In the genomic region with DNA sequence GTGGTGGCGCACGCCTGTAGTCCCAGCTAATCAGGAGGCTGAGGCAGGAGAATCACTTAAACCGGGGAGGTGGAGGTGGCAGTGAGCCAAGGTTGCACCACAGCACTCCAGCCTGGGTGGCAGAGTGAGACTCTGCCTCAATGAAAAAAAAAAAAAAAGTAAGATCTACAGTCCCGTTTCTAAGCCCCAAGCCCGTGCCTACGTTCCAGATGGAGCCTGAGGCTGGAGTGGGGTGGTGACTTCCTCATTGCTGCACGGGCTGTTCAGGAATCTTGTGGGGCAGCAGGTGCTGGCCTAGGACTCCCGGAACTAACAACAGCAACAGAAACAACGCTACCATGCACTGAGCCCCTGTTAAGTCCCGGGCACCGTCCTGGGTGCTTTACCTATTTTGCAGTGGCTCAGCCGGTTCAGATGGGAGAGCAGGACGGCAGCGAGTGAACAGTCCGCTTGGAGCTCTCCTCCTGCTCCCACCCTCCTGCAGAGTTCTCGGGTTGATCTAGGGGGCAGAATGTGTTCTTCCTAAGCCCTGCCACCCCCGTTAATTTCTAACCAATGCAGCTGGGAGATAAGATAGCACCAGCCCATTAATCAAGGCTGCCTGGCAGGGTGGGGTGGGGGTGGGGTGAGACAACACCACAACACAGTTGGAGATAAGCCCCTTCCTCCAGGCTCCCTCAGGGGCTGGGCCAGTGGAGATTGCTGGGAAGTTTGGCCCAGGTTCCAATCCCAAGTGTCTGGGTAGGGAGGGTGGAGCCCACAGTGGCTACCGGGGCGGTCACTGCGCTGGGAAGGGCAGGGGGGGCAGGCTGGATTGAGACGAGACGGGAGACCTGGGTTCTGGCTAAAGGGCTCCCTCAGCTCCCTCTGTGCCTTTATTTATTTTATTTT, we compare ENCODE assay signal across 15 cellular contexts. TPM values are rescaled to one million over a fixed set of nuclear protein-coding genes. Genes with fewer than 3 reads are reported as not detected.
DNase-seq lines count a peak whose midpoint lies in the region; ATAC-seq, FAIRE-seq and TF ChIP-seq lines count a peak whose summit lies in the region.
"Had no signal": no experiment of that assay in that cellular context is flagged by ENCODE, and none has a peak within 500 bp of the region (broad histone marks: within the 10 kb centered on the region; RNA-seq: fewer than 3 reads in every experiment).

No MANE protein-coding gene starts in this region.

- H4K20me1 ChIP-seq in endothelial cell of umbilical vein (replicated peaks; ENCODE audit: control insufficient read depth, extremely low read depth, insufficient read depth, low read length): no peaks in the 10 kb centered on the region

- H3K27ac Mint-ChIP-seq in type B pancreatic cell: peak overlapping the region; percentile 77

- no peak overlapping the region for H3K4me2 ChIP-seq in endothelial cell of umbilical vein (ENCODE audit: insufficient read depth, low read length)

- peak; percentile 31 for FAIRE-seq in endothelial cell of umbilical vein (lab: Jason Lieb, UNC)
- FAIRE-seq: A204.1 had no signal

- CTCF ChIA-PET in endothelial cell of umbilical vein (lab: Charles Lee): interaction anchor here (1.1 to 1.9 kb wide), 3 partner anchors 17 to 253 kb away, joined by 3 to 8 read pairs (median 5); no protein-coding TSS in a partner anchor

- intact Hi-C loops in endothelial cell of umbilical vein (cut with micrococcal nuclease): no loop called here
- intact Hi-C loops in right lobe of liver (cut with DNase I): no loop called here

- 9% methylated on average over 6 of the region's 22 CpGs for WGBS in right lobe of liver (ENCODE audit: insufficient coverage, low coverage, low lambda C conversion rate, missing lambda C conversion rate)

- BruUV-seq in endothelial cell of umbilical vein (replicated peaks; lab: Mats Ljungman, UMichigan): no TSS peak

- H3K9me1 ChIP-seq in endothelial cell of umbilical vein (replicated peaks; ENCODE audit: control insufficient read depth, extremely low read depth, insufficient read depth, low read length): no peaks in the 10 kb centered on the region

- H3K4me3 ChIP-seq in endothelial cell of umbilical vein (replicated peaks in 1 of 3; ENCODE audit: insufficient read depth in 1 of 3, low read depth in 1 of 3, low read length in 3 of 3) (no peak overlapping the region), right lobe of liver (no peak overlapping the region)
- H3K4me3 ChIP-seq: vagina had no signal

- H2AFZ ChIP-seq in endothelial cell of umbilical vein (ENCODE audit: low read depth, low read length): no peak overlapping the region

- POLR2A ChIA-PET in endothelial cell of umbilical vein (lab: Charles Lee): no interaction called here

- H3K36me3 Mint-ChIP-seq in type B pancreatic cell: no peaks in the 10 kb centered on the region

- H3K4me1 ChIP-seq in endothelial cell of umbilical vein (ENCODE audit: control insufficient read depth, extremely low read depth, insufficient read depth, low read length) (no peaks in the 10 kb centered on the region), right lobe of liver (no peaks in the 10 kb centered on the region)

- H3K9me3 Mint-ChIP-seq in type B pancreatic cell: no peaks in the 10 kb centered on the region

- DNase-seq in NCI-H2227 treated with DMSO at 0.1 percent for 48 hours (lab: John Stamatoyannopoulos, UW) (peak; percentile 11), NCI-H2227 (lab: John Stamatoyannopoulos, UW; ENCODE audit: unreplicated experiment) (no peak), endothelial cell of umbilical vein (ENCODE audit: low read depth, low spot score) (no peak), right lobe of liver (peak in 2 of 3 donors; percentile 40 to 58), type B pancreatic cell (ENCODE audit: extremely low spot score, unreplicated experiment) (no peak), Kasumi-1 (lab: John Stamatoyannopoulos, UW) (no peak), DMS79 (lab: John Stamatoyannopoulos, UW) (no peak)
- DNase-seq in activated naive CD4-positive, alpha-beta T cell (lab: John Stamatoyannopoulos, UW): no peak
- DNase-seq: NCI-H446 had no signal

- ATAC-seq in right lobe of liver: peak; percentile 49 to 66 (median 61)

- H3K79me2 ChIP-seq in endothelial cell of umbilical vein (ENCODE audit: control insufficient read depth, insufficient read depth, low read length): no peaks in the 10 kb centered on the region

- TF ChIP-seq CTCF in endothelial cell of umbilical vein (IDR thresholded peaks at IDR 0.05; ENCODE audit: extremely low read depth in 1 of 2, insufficient read depth in 1 of 2, low read depth in 1 of 2, low read length in 2 of 2): no peak
- TF ChIP-seq CTCF in right lobe of liver (IDR thresholded peaks at IDR 0.05): no peak
- TF ChIP-seq CTCF in type B pancreatic cell (conservative IDR thresholded peaks at IDR 0.05): no peak

- dilution Hi-C loops in endothelial cell of umbilical vein (cut with MboI; ENCODE audit: extremely low pct_ligation_motif_present, low sequenced_read_pairs): no loop called here

- H3K9me3 ChIP-seq in endothelial cell of umbilical vein (replicated peaks; ENCODE audit: control insufficient read depth, insufficient read depth, low read length) (no peaks in the 10 kb centered on the region), right lobe of liver (no peaks in the 10 kb centered on the region)
- H3K9me3 ChIP-seq: vagina had no signal

- peaks cover 40% of the 10 kb centered on the region for H3K27me3 Mint-ChIP-seq in type B pancreatic cell

- TF ChIP-seq POLR2A in endothelial cell of umbilical vein (IDR thresholded peaks at IDR 0.05; ENCODE audit: low read depth, low read length): no peak
- no peak for TF ChIP-seq POLR2A in right lobe of liver (IDR thresholded peaks at IDR 0.05)

- peaks cover 3 to 6% of the 10 kb centered on the region in 2 experiments for H3K27me3 ChIP-seq in endothelial cell of umbilical vein (ENCODE audit: control insufficient read depth in 2 of 2, insufficient read depth in 2 of 2, low read length in 2 of 2)
- no peaks in the 10 kb centered on the region for H3K27me3 ChIP-seq in right lobe of liver
- H3K27me3 ChIP-seq: vagina had no signal

- H3K4me1 Mint-ChIP-seq in type B pancreatic cell (ENCODE audit: unreplicated experiment): peaks cover 4% of the 10 kb centered on the region

- no peak overlapping the region for H3K27ac ChIP-seq in endothelial cell of umbilical vein (ENCODE audit: insufficient read depth, low read depth, low read length)
- H3K27ac ChIP-seq in right lobe of liver: no peak overlapping the region
- H3K27ac ChIP-seq: epithelial cell of prostate, vagina had no signal

- no peak overlapping the region for H3K9ac ChIP-seq in endothelial cell of umbilical vein (replicated peaks; ENCODE audit: extremely low read depth, insufficient read depth, low read length)

- H3K36me3 ChIP-seq in endothelial cell of umbilical vein (ENCODE audit: control insufficient read depth in 2 of 2, extremely low read depth in 1 of 2, insufficient read depth in 2 of 2, low read length in 2 of 2) (no peaks in the 10 kb centered on the region), right lobe of liver (no peaks in the 10 kb centered on the region)
- H3K36me3 ChIP-seq: vagina had no signal

- peak overlapping the region; percentile 77 for H3K4me3 Mint-ChIP-seq in type B pancreatic cell

TF ChIP-seq in endothelial cell of umbilical vein, 7 proteins besides CTCF, POLR2A, EP300 and RAD21:
- no peak for TF ChIP-seq EZH2 (IDR thresholded peaks at IDR 0.05; ENCODE audit: borderline replicate concordance, low read depth, low read length, severe bottlenecking)
- no peak for TF ChIP-seq POLR2AphosphoS5 (IDR thresholded peaks at IDR 0.05; ENCODE audit: insufficient read depth, low read depth, low read length)
- no peak for TF ChIP-seq GATA2 (IDR thresholded peaks at IDR 0.05; ENCODE audit: insufficient read depth, insufficient read length, low read depth, low read length)
- no peak for TF ChIP-seq JUN (IDR thresholded peaks at IDR 0.05; ENCODE audit: borderline replicate concordance, insufficient read depth, insufficient read length, low read depth)
- TF ChIP-seq, protein P1, sequence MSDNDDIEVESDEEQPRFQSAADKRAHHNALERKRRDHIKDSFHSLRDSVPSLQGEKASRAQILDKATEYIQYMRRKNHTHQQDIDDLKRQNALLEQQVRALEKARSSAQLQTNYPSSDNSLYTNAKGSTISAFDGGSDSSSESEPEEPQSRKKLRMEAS (IDR thresholded peaks at IDR 0.05; ENCODE audit: insufficient read depth, insufficient read length): no peak
- TF ChIP-seq FOS (IDR thresholded peaks at IDR 0.05; ENCODE audit: borderline replicate concordance, insufficient read depth, low read length): no peak
- TF ChIP-seq MYC (IDR thresholded peaks at IDR 0.05; ENCODE audit: low read depth, low read length): no peak

RNA-seq across cellular contexts. Expression of gene SFRP5, which starts 17.0 kb away (rescaled TPM):
- not detected in 2 replicates for total RNA-seq in endothelial cell of umbilical vein
- polyA plus RNA-seq in endothelial cell of umbilical vein: not detected in 2 replicates
- polyA plus RNA-seq in endothelial cell of umbilical vein (2011; cell fraction: cytosol; rRNA removed): not detected in 2 replicates
- polyA plus RNA-seq in endothelial cell of umbilical vein (2011; cell fraction: nucleus; rRNA removed): not detected in 2 replicates
- polyA plus RNA-seq in endothelial cell of umbilical vein (2012): not detected in 2 replicates
- polyA minus RNA-seq in endothelial cell of umbilical vein: not detected in 2 replicates
- not detected for polyA minus RNA-seq in endothelial cell of umbilical vein (2011; cell fraction: cytosol; rRNA and poly(A)+ RNA removed)
- polyA minus RNA-seq in endothelial cell of umbilical vein (2011; cell fraction: nucleus; rRNA and poly(A)+ RNA removed): not detected in 2 replicates
- total RNA-seq in right lobe of liver: 1 to 10 TPM; 1.6 to 6.6 (median 4.5) TPM
- 5.7 and 9.6 TPM in 2 replicates for total RNA-seq in type B pancreatic cell (ENCODE audit: low replicate concordance)
- total RNA-seq: G401, kidney epithelial cell, pulmonary artery endothelial cell had no signal

RNA-seq across cellular contexts. Expression of gene ZFYVE27, which starts 51.9 kb away (rescaled TPM):
- total RNA-seq in endothelial cell of umbilical vein (23.7 and 24.2 TPM in 2 replicates), right lobe of liver (10 to 100 TPM in 5 of 6 experiments, 1 to 10 TPM in 1; 9.2 to 19.3 (median 12.6) TPM), type B pancreatic cell (ENCODE audit: low replicate concordance) (25.6 and 28.8 TPM in 2 replicates)
- 16.3 and 17.4 TPM in 2 replicates for polyA plus RNA-seq in endothelial cell of umbilical vein
- 12.2 and 15.0 TPM in 2 replicates for polyA plus RNA-seq in endothelial cell of umbilical vein (2011; cell fraction: cytosol; rRNA removed)
- 82.0 and 82.2 TPM in 2 replicates for polyA plus RNA-seq in endothelial cell of umbilical vein (2011; cell fraction: nucleus; rRNA removed)
- polyA plus RNA-seq in endothelial cell of umbilical vein (2012): 14.8 and 15.0 TPM in 2 replicates
- polyA minus RNA-seq in endothelial cell of umbilical vein: 23.1 and 24.9 TPM in 2 replicates
- polyA minus RNA-seq in endothelial cell of umbilical vein (2011; cell fraction: cytosol; rRNA and poly(A)+ RNA removed): 10.0 TPM
- polyA minus RNA-seq in endothelial cell of umbilical vein (2011; cell fraction: nucleus; rRNA and poly(A)+ RNA removed): 25.1 and 37.1 TPM in 2 replicates

Comparison
In these comparisons a context has a peak if more than half of its experiments do, and no peak if none do; other contexts are left out.
1. DNase-seq: peak in NCI-H2227 treated with DMSO at 0.1 percent for 48 hours (single experiment) and right lobe of liver (2 of 3); none in NCI-H2227 (single experiment), endothelial cell of umbilical vein (single experiment), type B pancreatic cell (single experiment), activated naive CD4-positive, alpha-beta T cell (0 of 4), Kasumi-1 (0 of 2) and DMS79 (single experiment).